1 cellular context compared by ENCODE assay signal in genomic region chr14:23532658-23533057, GRCh38.
A peak's percentile ranks its signal among the peaks of the same experiment; 100 is the strongest.
TF ChIP-seq lines count a peak whose summit lies in the region.

No MANE protein-coding gene starts in this region.

TF ChIP-seq in HepG2, 621 proteins besides CTCF, POLR2A, EP300 and RAD21 (continues in another document):
- TF ChIP-seq FOXO1 (CRISPR knock-in tag; IDR thresholded peaks at IDR 0.05) (no peak), SRSF4 (IDR thresholded peaks at IDR 0.05; ENCODE audit: low read depth, low read length, poor library complexity, severe bottlenecking) (no peak), E2F2 (CRISPR knock-in tag; IDR thresholded peaks at IDR 0.05; ENCODE audit: borderline replicate concordance) (no peak), ZBTB40 (IDR thresholded peaks at IDR 0.05) (no peak), ZBTB40 (CRISPR knock-in tag; IDR thresholded peaks at IDR 0.05) (peak; percentile 19; the same call in 1 of the 2 replicates), GPBP1L1 (CRISPR knock-in tag; IDR thresholded peaks at IDR 0.05) (no peak), ZNF318 (CRISPR knock-in tag; IDR thresholded peaks at IDR 0.05) (no peak), ZNF768 (CRISPR knock-in tag; IDR thresholded peaks at IDR 0.05) (peak; percentile 23; the same call in 1 of the 2 replicates), ZNF225 (CRISPR knock-in tag; IDR thresholded peaks at IDR 0.05) (no peak), TGIF2 (CRISPR knock-in tag; IDR thresholded peaks at IDR 0.05) (no peak), HOXA7 (CRISPR knock-in tag; IDR thresholded peaks at IDR 0.05) (no peak), ZNF280B (CRISPR knock-in tag; IDR thresholded peaks at IDR 0.05; ENCODE audit: borderline replicate concordance) (peak; percentile 56; the same call in 1 of the 2 replicates), ZNF576 (CRISPR knock-in tag; IDR thresholded peaks at IDR 0.05) (no peak), ZNF703 (CRISPR knock-in tag; IDR thresholded peaks at IDR 0.05; ENCODE audit: borderline replicate concordance) (no peak), GABPB1 (CRISPR knock-in tag; IDR thresholded peaks at IDR 0.05) (no peak), ZNF704 (CRISPR knock-in tag; IDR thresholded peaks at IDR 0.05; ENCODE audit: borderline replicate concordance) (no peak), ZNF460 (CRISPR knock-in tag; IDR thresholded peaks at IDR 0.05; ENCODE audit: borderline replicate concordance) (peak; percentile 27; the same call in 1 of the 2 replicates), ARID5B (CRISPR knock-in tag; IDR thresholded peaks at IDR 0.05) (no peak), ZNF713 (CRISPR knock-in tag; IDR thresholded peaks at IDR 0.05) (no peak)
